Comparison of ENCODE assay signal across 30 cellular contexts in genomic region chr13:63351081-63351480, GRCh38.
A peak's percentile ranks its signal among the peaks of the same experiment; 100 is the strongest.
DNase-seq lines count a peak whose midpoint lies in the region; ATAC-seq, FAIRE-seq and TF ChIP-seq lines count a peak whose summit lies in the region.
"Had no signal": no experiment of that assay in that cellular context is flagged by ENCODE, and none has a peak within 500 bp of the region (broad histone marks: within the 10 kb centered on the region; RNA-seq: fewer than 3 reads in every experiment).

No MANE protein-coding gene starts in this region.

- H3K9ac ChIP-seq in neural progenitor cell: no peak overlapping the region
- H3K9ac ChIP-seq: GM23248 had no signal

- no peaks in the 10 kb centered on the region for H3K36me3 Mint-ChIP-seq in neural progenitor cell
- H3K36me3 Mint-ChIP-seq: CD14-positive monocyte; CD8-positive, alpha-beta memory T cell had no signal

- H3K4me3 ChIP-seq in bronchial epithelial cell (ENCODE audit: low read depth, low read length) (no peak overlapping the region), fibroblast of pulmonary artery (replicated peaks; ENCODE audit: low read depth, low read length) (no peak overlapping the region), MG63 (no peak overlapping the region), neural progenitor cell (no peak overlapping the region)
- H3K4me3 ChIP-seq: GM23248 had no signal

- H3K9me3 ChIP-seq in MG63: no peaks in the 10 kb centered on the region
- no peaks in the 10 kb centered on the region for H3K9me3 ChIP-seq in neural progenitor cell (ENCODE audit: low read depth)

- no peak for ATAC-seq in HG03196 (IDR thresholded peaks at IDR 0.05; ENCODE audit: unreplicated experiment)
- ATAC-seq: Panc1 had no signal

- DNase-seq in bronchial epithelial cell (ENCODE audit: low read depth) (no peak), fibroblast of pulmonary artery (ENCODE audit: low read depth) (peak; percentile 2), renal cortical epithelial cell (ENCODE audit: low read depth) (peak; percentile 5), cortex of kidney (lab: John Stamatoyannopoulos, UW) (no peak), MG63 (no peak), neural progenitor cell (ENCODE audit: low spot score) (no peak)
- DNase-seq: CD8-positive, alpha-beta memory T cell; DMS 273 treated with DMSO at 0.1 percent for 48 hours; DMS79; GM23248; H7; KBM-7; NCI-H1048; NCI-H1417; NCI-H1694; NCI-H2081; NCI-H2171; NCI-H226; NCI-H510A; NCI-H69; SHP77 had no signal

- H3K36me3 ChIP-seq in bronchial epithelial cell (ENCODE audit: control insufficient read depth, insufficient read depth, low read length) (no peaks in the 10 kb centered on the region), MG63 (no peaks in the 10 kb centered on the region), neural progenitor cell (no peaks in the 10 kb centered on the region)

- H3K27me3 ChIP-seq in bronchial epithelial cell (ENCODE audit: control insufficient read depth, insufficient read depth, low read length) (no peaks in the 10 kb centered on the region), MG63 (no peaks in the 10 kb centered on the region), neural progenitor cell (no peaks in the 10 kb centered on the region)

- no peaks in the 10 kb centered on the region for H3K79me2 ChIP-seq in neural progenitor cell (ENCODE audit: low read depth)

- no peaks in the 10 kb centered on the region for H3K4me1 Mint-ChIP-seq in neural progenitor cell
- H3K4me1 Mint-ChIP-seq: B cell; CD14-positive monocyte; CD8-positive, alpha-beta memory T cell had no signal

- no peak overlapping the region for H2AFZ ChIP-seq in neural progenitor cell (replicated peaks)
- H2AFZ ChIP-seq: GM23248 had no signal

- no peaks in the 10 kb centered on the region for H4K20me1 ChIP-seq in neural progenitor cell (ENCODE audit: low read depth)

- H3K27me3 Mint-ChIP-seq in neural progenitor cell (ENCODE audit: insufficient read depth, low read depth): no peaks in the 10 kb centered on the region
- H3K27me3 Mint-ChIP-seq: B cell; CD8-positive, alpha-beta memory T cell had no signal

- H3K27ac Mint-ChIP-seq in neural progenitor cell: no peak overlapping the region
- H3K27ac Mint-ChIP-seq: B cell; CD14-positive monocyte; CD8-positive, alpha-beta memory T cell had no signal

- peak; percentile 58 for FAIRE-seq in bronchial epithelial cell (lab: Jason Lieb, UNC)
- FAIRE-seq: GM12892, HTR-8/SVneo had no signal

- no peaks in the 10 kb centered on the region for H3F3A ChIP-seq in neural progenitor cell (ENCODE audit: low read depth)

- H3K9me3 Mint-ChIP-seq in neural progenitor cell: no peaks in the 10 kb centered on the region

- no peak for TF ChIP-seq CTCF in C4-2B (conservative IDR thresholded peaks at IDR 0.05)
- TF ChIP-seq CTCF in bronchial epithelial cell (IDR thresholded peaks at IDR 0.05; ENCODE audit: insufficient read depth, low read length, severe bottlenecking): no peak
- no peak for TF ChIP-seq CTCF in fibroblast of pulmonary artery (IDR thresholded peaks at IDR 0.05; ENCODE audit: low read length, missing control alignments)
- no peak for TF ChIP-seq CTCF in neural progenitor cell (IDR thresholded peaks at IDR 0.05)

- H3K27ac ChIP-seq in C4-2B: peak overlapping the region; percentile 21
- no peak overlapping the region for H3K27ac ChIP-seq in neural progenitor cell
- H3K27ac ChIP-seq: 22Rv1, GM23248, RWPE1 had no signal

- no peaks in the 10 kb centered on the region for H3K4me1 ChIP-seq in neural progenitor cell

- no peak overlapping the region for H3K4me3 Mint-ChIP-seq in neural progenitor cell
- H3K4me3 Mint-ChIP-seq: B cell; CD14-positive monocyte; CD8-positive, alpha-beta memory T cell had no signal

- H3K4me2 ChIP-seq in neural progenitor cell: no peak overlapping the region

Comparison
In these comparisons a context has a peak if more than half of its experiments do, and no peak if none do; other contexts are left out.
1. DNase-seq: peak in fibroblast of pulmonary artery (single experiment) and renal cortical epithelial cell (single experiment); none in bronchial epithelial cell (single experiment), cortex of kidney (single experiment), MG63 (single experiment) and neural progenitor cell (single experiment).